Comparison of ENCODE assay signal across 12 cellular contexts in genomic region chr14:74241611-74242005, GRCh38. TPM values are rescaled to one million over a fixed set of nuclear protein-coding genes. Genes with fewer than 3 reads are reported as not detected.
DNase-seq lines count a peak whose midpoint lies in the region; ATAC-seq lines count a peak whose summit lies in the region.
"Had no signal": no experiment of that assay in that cellular context is flagged by ENCODE, and none has a peak within 500 bp of the region (broad histone marks: within the 10 kb centered on the region; RNA-seq: fewer than 3 reads in every experiment).

No MANE protein-coding gene starts in this region.

- no peak for DNase-seq in activated naive CD4-positive, alpha-beta T cell treated with anti-CD3 and anti-CD28 coated beads, Interleukin-2, amount 10 ng/mL, durations not matched to agents 7 days and 5 days
- no peak for DNase-seq in activated naive CD4-positive, alpha-beta T cell (lab: John Stamatoyannopoulos, UW)
- no peak for DNase-seq in activated CD8-positive, alpha-beta T cell treated with anti-CD3 and anti-CD28 coated beads, Interleukin-2, amount 10 ng/mL, durations not matched to agents 7 days and 5 days
- DNase-seq in stimulated activated naive B cell treated with anti-CD40 and anti-IgM and Interleukin-4, amounts not matched to agents 10 μg/mL and 1 μg/mL and 100 μg/mL, for 72 hours = no peak
- DNase-seq in NCI-H187 (lab: John Stamatoyannopoulos, UW) = no peak
- DNase-seq: GDM1, NCI-H226 had no signal

- H3K9me3 ChIP-seq in iPS-20b (ENCODE audit: insufficient read depth, low read depth, low read length) = no peaks in the 10 kb centered on the region

- peak overlapping the region; percentile 23 for H3K4me3 Mint-ChIP-seq in activated naive CD4-positive, alpha-beta T cell treated with anti-CD3 and anti-CD28 coated beads, Interleukin-2, amount 10 ng/mL, durations not matched to agents 7 days and 5 days
- peak overlapping the region; percentile 22 for H3K4me3 Mint-ChIP-seq in activated CD8-positive, alpha-beta T cell treated with anti-CD3 and anti-CD28 coated beads, Interleukin-2, amount 10 ng/mL, durations not matched to agents 7 days and 5 days
- peak overlapping the region; percentile 78 to 83 for H3K4me3 Mint-ChIP-seq in stimulated activated naive B cell treated with anti-CD40 and anti-IgM and Interleukin-4, amounts not matched to agents 10 μg/mL and 1 μg/mL and 100 μg/mL, for 72 hours

- peaks cover 11% of the 10 kb centered on the region for H3K4me1 ChIP-seq in iPS-20b (ENCODE audit: insufficient read depth, low read length)

- H3K9me3 Mint-ChIP-seq in activated naive CD4-positive, alpha-beta T cell treated with anti-CD3 and anti-CD28 coated beads, Interleukin-2, amount 10 ng/mL, durations not matched to agents 7 days and 5 days = no peaks in the 10 kb centered on the region
- no peaks in the 10 kb centered on the region for H3K9me3 Mint-ChIP-seq in activated CD8-positive, alpha-beta T cell treated with anti-CD3 and anti-CD28 coated beads, Interleukin-2, amount 10 ng/mL, durations not matched to agents 7 days and 5 days (ENCODE audit: insufficient read depth)
- no peaks in the 10 kb centered on the region for H3K9me3 Mint-ChIP-seq in stimulated activated naive B cell treated with anti-CD40 and anti-IgM and Interleukin-4, amounts not matched to agents 10 μg/mL and 1 μg/mL and 100 μg/mL, for 72 hours

- peak overlapping the region; percentile 47; the same call in 1 of the 2 replicates for H3K4me3 ChIP-seq in iPS-20b (ENCODE audit: low read length)

- POLR2A ChIA-PET in activated CD8-positive, alpha-beta T cell treated with anti-CD3 and anti-CD28 coated beads, Interleukin-2, amount 10 ng/mL, durations not matched to agents 7 days and 5 days (lab: Charles Lee) = no interaction called here

- peak overlapping the region; percentile 24 for H3K27ac Mint-ChIP-seq in activated naive CD4-positive, alpha-beta T cell treated with anti-CD3 and anti-CD28 coated beads, Interleukin-2, amount 10 ng/mL, durations not matched to agents 7 days and 5 days
- no peak overlapping the region for H3K27ac Mint-ChIP-seq in activated CD8-positive, alpha-beta T cell treated with anti-CD3 and anti-CD28 coated beads, Interleukin-2, amount 10 ng/mL, durations not matched to agents 7 days and 5 days
- H3K27ac Mint-ChIP-seq in stimulated activated naive B cell treated with anti-CD40 and anti-IgM and Interleukin-4, amounts not matched to agents 10 μg/mL and 1 μg/mL and 100 μg/mL, for 72 hours = peak overlapping the region; percentile 75

- H3K4me1 Mint-ChIP-seq in activated naive CD4-positive, alpha-beta T cell treated with anti-CD3 and anti-CD28 coated beads, Interleukin-2, amount 10 ng/mL, durations not matched to agents 7 days and 5 days = peaks cover 10% of the 10 kb centered on the region
- H3K4me1 Mint-ChIP-seq in activated CD8-positive, alpha-beta T cell treated with anti-CD3 and anti-CD28 coated beads, Interleukin-2, amount 10 ng/mL, durations not matched to agents 7 days and 5 days (ENCODE audit: low read depth) = peaks cover 13% of the 10 kb centered on the region
- H3K4me1 Mint-ChIP-seq in stimulated activated naive B cell treated with anti-CD40 and anti-IgM and Interleukin-4, amounts not matched to agents 10 μg/mL and 1 μg/mL and 100 μg/mL, for 72 hours = peaks cover 23 to 35% of the 10 kb centered on the region in 2 donors

- no peak overlapping the region for H3K27ac ChIP-seq in iPS-20b (ENCODE audit: low read length)
- H3K27ac ChIP-seq: skin epidermis had no signal

- no peaks in the 10 kb centered on the region for H3K36me3 ChIP-seq in iPS-20b (ENCODE audit: insufficient read depth, low read depth, low read length)

- H3K9ac ChIP-seq in iPS-20b (ENCODE audit: low read depth, low read length) = no peak overlapping the region

- CTCF ChIA-PET in activated naive CD4-positive, alpha-beta T cell treated with anti-CD3 and anti-CD28 coated beads, Interleukin-2, amount 10 ng/mL, durations not matched to agents 7 days and 5 days (lab: Charles Lee) = interaction anchor here (2.2 kb wide), 1 partner anchor 11 kb away, joined by 6 read pairs; no protein-coding TSS in a partner anchor
- CTCF ChIA-PET in activated CD8-positive, alpha-beta T cell treated with anti-CD3 and anti-CD28 coated beads, Interleukin-2, amount 10 ng/mL, durations not matched to agents 7 days and 5 days (lab: Charles Lee) = interaction anchor here (2.2 kb wide), 1 partner anchor 16 kb away, joined by 6 read pairs; no protein-coding TSS in a partner anchor

- H3K27me3 Mint-ChIP-seq in activated naive CD4-positive, alpha-beta T cell treated with anti-CD3 and anti-CD28 coated beads, Interleukin-2, amount 10 ng/mL, durations not matched to agents 7 days and 5 days = peaks cover 100% of the 10 kb centered on the region
- H3K27me3 Mint-ChIP-seq in activated CD8-positive, alpha-beta T cell treated with anti-CD3 and anti-CD28 coated beads, Interleukin-2, amount 10 ng/mL, durations not matched to agents 7 days and 5 days (ENCODE audit: low read depth) = peaks cover 76% of the 10 kb centered on the region
- H3K27me3 Mint-ChIP-seq in stimulated activated naive B cell treated with anti-CD40 and anti-IgM and Interleukin-4, amounts not matched to agents 10 μg/mL and 1 μg/mL and 100 μg/mL, for 72 hours = peaks cover 84 to 94% of the 10 kb centered on the region in 2 donors

- H3K27me3 ChIP-seq in iPS-20b (ENCODE audit: insufficient read depth, low read length) = peaks cover 100% of the 10 kb centered on the region

- no peak for ATAC-seq in activated CD8-positive, alpha-beta T cell treated with anti-CD3 and anti-CD28 coated beads, Interleukin-2, amount 10 ng/mL, durations not matched to agents 7 days and 5 days
- ATAC-seq in stimulated activated naive B cell treated with anti-CD40 and anti-IgM and Interleukin-4, amounts not matched to agents 10 μg/mL and 1 μg/mL and 100 μg/mL, for 72 hours (replicated peaks) = no peak
- ATAC-seq in GM21786 (IDR thresholded peaks at IDR 0.05; ENCODE audit: unreplicated experiment) (no peak), GM21423 (IDR thresholded peaks at IDR 0.05; ENCODE audit: unreplicated experiment) (no peak)

- no peaks in the 10 kb centered on the region for H3K36me3 Mint-ChIP-seq in activated naive CD4-positive, alpha-beta T cell treated with anti-CD3 and anti-CD28 coated beads, Interleukin-2, amount 10 ng/mL, durations not matched to agents 7 days and 5 days
- no peaks in the 10 kb centered on the region for H3K36me3 Mint-ChIP-seq in activated CD8-positive, alpha-beta T cell treated with anti-CD3 and anti-CD28 coated beads, Interleukin-2, amount 10 ng/mL, durations not matched to agents 7 days and 5 days (ENCODE audit: low read depth)
- no peaks in the 10 kb centered on the region for H3K36me3 Mint-ChIP-seq in stimulated activated naive B cell treated with anti-CD40 and anti-IgM and Interleukin-4, amounts not matched to agents 10 μg/mL and 1 μg/mL and 100 μg/mL, for 72 hours

RNA-seq across cellular contexts. Expression of gene VSX2, which starts 2.4 kb away (rescaled TPM):
- not detected for total RNA-seq in activated CD8-positive, alpha-beta T cell treated with anti-CD3 and anti-CD28 coated beads, Interleukin-2, amount 10 ng/mL, durations not matched to agents 7 days and 5 days
- total RNA-seq: T-helper 2 cell treated with Interferon-gamma antibody and Interleukin-4, amounts not matched to agents 100 ng/mL and 5 ng/mL, for 36 hours had no signal

Comparison
In these comparisons a context has a peak if more than half of its experiments do, and no peak if none do; other contexts are left out.
1. H3K4me3 Mint-ChIP-seq: peak in every context shown above with its lines; median percentile 80 in stimulated activated naive B cell treated with anti-CD40 and anti-IgM and Interleukin-4, amounts not matched to agents 10 μg/mL and 1 μg/mL and 100 μg/mL, for 72 hours; 23 in activated naive CD4-positive, alpha-beta T cell treated with anti-CD3 and anti-CD28 coated beads, Interleukin-2, amount 10 ng/mL, durations not matched to agents 7 days and 5 days; 22 in activated CD8-positive, alpha-beta T cell treated with anti-CD3 and anti-CD28 coated beads, Interleukin-2, amount 10 ng/mL, durations not matched to agents 7 days and 5 days.